Comparison of ENCODE assay signal across 19 cellular contexts in genomic region chr7:7702826-7703225, GRCh38. TPM values are rescaled to one million over a fixed set of nuclear protein-coding genes. Genes with fewer than 3 reads are reported as not detected.
DNase-seq lines count a peak whose midpoint lies in the region; ATAC-seq and TF ChIP-seq lines count a peak whose summit lies in the region.
"Had no signal": no experiment of that assay in that cellular context is flagged by ENCODE, and none has a peak within 500 bp of the region (broad histone marks: within the 10 kb centered on the region; RNA-seq: fewer than 3 reads in every experiment).

No MANE protein-coding gene starts in this region.

- peak overlapping the region; percentile 30 for H3K4me2 ChIP-seq in GM23248 (ENCODE audit: unreplicated experiment)

- H3K9me2 ChIP-seq in GM23248 (ENCODE audit: insufficient read depth), result no peaks in the 10 kb centered on the region

- no peaks in the 10 kb centered on the region for H3K27me3 ChIP-seq in GM23248 (replicated peaks; ENCODE audit: insufficient read depth)

- H3K4me3 ChIP-seq in GM23248, result no peak overlapping the region
- H3K4me3 ChIP-seq: K562, lung had no signal

- ATAC-seq in WTC11 (no peak), GM19455 (IDR thresholded peaks at IDR 0.05; ENCODE audit: unreplicated experiment) (no peak)
- ATAC-seq: activated CD4-positive, alpha-beta T cell treated with anti-CD3 and anti-CD28 coated beads for 36 hours; K562; natural killer cell treated with Interleukin-12 subunit alpha and Interleukin-12 subunit beta and Interleukin-15 and Interleukin-18, amount 100 ng/mL, for 72 hours had no signal

- H3K36me3 Mint-ChIP-seq in WTC11 (no peaks in the 10 kb centered on the region), mesothelial cell of epicardium (no peaks in the 10 kb centered on the region)
- no peaks in the 10 kb centered on the region for H3K36me3 Mint-ChIP-seq in activated naive CD4-positive, alpha-beta T cell treated with anti-CD3 and anti-CD28 coated beads, Interleukin-2, amount 10 ng/mL, durations not matched to agents 7 days and 5 days
- H3K36me3 Mint-ChIP-seq: natural killer cell treated with Interleukin-12 subunit alpha and Interleukin-12 subunit beta and Interleukin-15 and Interleukin-18, amount 100 ng/mL, for 72 hours had no signal

- no peaks in the 10 kb centered on the region for H3K9me3 ChIP-seq in GM23248 (ENCODE audit: low read depth)

- no peaks in the 10 kb centered on the region for H3K79me2 ChIP-seq in GM23248 (ENCODE audit: insufficient read depth)

- 0 out of 2 replicates have a peak overlapping the region, but pooled peaks have one; percentile 6 for H2AFZ ChIP-seq in GM23248

- H3K27ac ChIP-seq in GM23248, result no peak overlapping the region

- CTCF ChIA-PET in WTC11 (lab: Charles Lee), result no interaction called here
- CTCF ChIA-PET in activated naive CD4-positive, alpha-beta T cell treated with anti-CD3 and anti-CD28 coated beads, Interleukin-2, amount 10 ng/mL, durations not matched to agents 7 days and 5 days (lab: Charles Lee), result no interaction called here

- peaks cover 7% of the 10 kb centered on the region; the same call in 1 of the 2 replicates for H3K9me3 Mint-ChIP-seq in WTC11
- no peaks in the 10 kb centered on the region for H3K9me3 Mint-ChIP-seq in mesothelial cell of epicardium
- H3K9me3 Mint-ChIP-seq in activated naive CD4-positive, alpha-beta T cell treated with anti-CD3 and anti-CD28 coated beads, Interleukin-2, amount 10 ng/mL, durations not matched to agents 7 days and 5 days, result no peaks in the 10 kb centered on the region
- H3K9me3 Mint-ChIP-seq: natural killer cell treated with Interleukin-12 subunit alpha and Interleukin-12 subunit beta and Interleukin-15 and Interleukin-18, amount 100 ng/mL, for 72 hours; stimulated activated naive CD8-positive, alpha-beta T cell treated with anti-CD3 and anti-CD28 coated beads, Interleukin-15, Interleukin-2, amounts not matched to agents 100 ng/mL and 50 ng/mL, for 24 hours had no signal

- no peaks in the 10 kb centered on the region for H3K36me3 ChIP-seq in GM23248 (ENCODE audit: low read depth)

- TF ChIP-seq CTCF in WTC11 (IDR thresholded peaks at IDR 0.05) (no peak), mesothelial cell of epicardium (IDR thresholded peaks at IDR 0.05; ENCODE audit: unreplicated experiment) (no peak)

- H3K27ac Mint-ChIP-seq in WTC11, result peak overlapping the region; percentile 23
- H3K27ac Mint-ChIP-seq in mesothelial cell of epicardium, result peak overlapping the region; percentile 65
- H3K27ac Mint-ChIP-seq in activated naive CD4-positive, alpha-beta T cell treated with anti-CD3 and anti-CD28 coated beads, Interleukin-2, amount 10 ng/mL, durations not matched to agents 7 days and 5 days, result no peak overlapping the region
- H3K27ac Mint-ChIP-seq: activated CD4-positive, alpha-beta T cell treated with anti-CD3 and anti-CD28 coated beads for 36 hours; B cell; natural killer cell treated with Interleukin-12 subunit alpha and Interleukin-12 subunit beta and Interleukin-15 and Interleukin-18, amount 100 ng/mL, for 72 hours; stimulated activated naive CD8-positive, alpha-beta T cell treated with anti-CD3 and anti-CD28 coated beads, Interleukin-15, Interleukin-2, amounts not matched to agents 100 ng/mL and 50 ng/mL, for 24 hours had no signal

- no peak overlapping the region for H3K4me3 Mint-ChIP-seq in WTC11
- H3K4me3 Mint-ChIP-seq in mesothelial cell of epicardium, result no peak overlapping the region
- no peak overlapping the region for H3K4me3 Mint-ChIP-seq in activated naive CD4-positive, alpha-beta T cell treated with anti-CD3 and anti-CD28 coated beads, Interleukin-2, amount 10 ng/mL, durations not matched to agents 7 days and 5 days
- H3K4me3 Mint-ChIP-seq: activated CD4-positive, alpha-beta T cell treated with anti-CD3 and anti-CD28 coated beads for 36 hours; B cell; natural killer cell treated with Interleukin-12 subunit alpha and Interleukin-12 subunit beta and Interleukin-15 and Interleukin-18, amount 100 ng/mL, for 72 hours; stimulated activated naive CD8-positive, alpha-beta T cell treated with anti-CD3 and anti-CD28 coated beads, Interleukin-15, Interleukin-2, amounts not matched to agents 100 ng/mL and 50 ng/mL, for 24 hours had no signal

- no peaks in the 10 kb centered on the region; the same call in 1 of the 2 replicates for H4K20me1 ChIP-seq in GM23248 (ENCODE audit: insufficient read depth)

- in situ Hi-C loops in GM23248 (cut with MboI), result no loop called here

- H3K4me1 Mint-ChIP-seq in WTC11 (peaks cover 27% of the 10 kb centered on the region), mesothelial cell of epicardium (peaks cover 43% of the 10 kb centered on the region)
- peaks cover 2% of the 10 kb centered on the region for H3K4me1 Mint-ChIP-seq in activated naive CD4-positive, alpha-beta T cell treated with anti-CD3 and anti-CD28 coated beads, Interleukin-2, amount 10 ng/mL, durations not matched to agents 7 days and 5 days

- H3F3A ChIP-seq in GM23248 (ENCODE audit: insufficient read depth), result 0 out of 2 replicates have a peak, but pooled peaks cover 2% of the 10 kb centered on the region

- H3K4me1 ChIP-seq in GM23248 (ENCODE audit: insufficient read depth), result peaks cover 16% of the 10 kb centered on the region

- no peaks in the 10 kb centered on the region for H3K27me3 Mint-ChIP-seq in WTC11 (ENCODE audit: low read depth)
- no peaks in the 10 kb centered on the region for H3K27me3 Mint-ChIP-seq in mesothelial cell of epicardium (ENCODE audit: low read depth)
- H3K27me3 Mint-ChIP-seq in activated naive CD4-positive, alpha-beta T cell treated with anti-CD3 and anti-CD28 coated beads, Interleukin-2, amount 10 ng/mL, durations not matched to agents 7 days and 5 days, result no peaks in the 10 kb centered on the region
- H3K27me3 Mint-ChIP-seq: activated CD4-positive, alpha-beta T cell treated with anti-CD3 and anti-CD28 coated beads for 36 hours; B cell; natural killer cell treated with Interleukin-12 subunit alpha and Interleukin-12 subunit beta and Interleukin-15 and Interleukin-18, amount 100 ng/mL, for 72 hours; stimulated activated naive CD8-positive, alpha-beta T cell treated with anti-CD3 and anti-CD28 coated beads, Interleukin-15, Interleukin-2, amounts not matched to agents 100 ng/mL and 50 ng/mL, for 24 hours had no signal

- DNase-seq in AG20443 (ENCODE audit: low spot score) (peak; percentile 66), GM23248 (peak; percentile 69), WTC11 (ENCODE audit: low spot score) (no peak), mesothelial cell of epicardium (ENCODE audit: low spot score in 2 of 2, unreplicated experiment in 2 of 2) (no peak), SIG-M5 treated with dmso at 0.1 percent for 504 hours (lab: John Stamatoyannopoulos, UW; ENCODE audit: unreplicated experiment) (no peak), NCI-H524 treated with DMSO at 0.1 percent for 48 hours (lab: John Stamatoyannopoulos, UW) (no peak)
- no peak for DNase-seq in activated naive CD4-positive, alpha-beta T cell treated with anti-CD3 and anti-CD28 coated beads, Interleukin-2, amount 10 ng/mL, durations not matched to agents 7 days and 5 days
- DNase-seq: activated CD4-positive, alpha-beta T cell treated with anti-CD3 and anti-CD28 coated beads for 36 hours; activated CD8-positive, alpha-beta memory T cell treated with anti-CD3 and anti-CD28 coated beads, Interleukin-2, amount 50 U/mL, for 4 hours; activated naive CD4-positive, alpha-beta T cell treated with Interleukin-2 at 50 U/mL for 16 hours; SIG-M5; stimulated activated CD4-positive, alpha-beta T cell treated with anti-CD3 and anti-CD28 coated beads, Interleukin-15, amount 100 ng/mL, for 24 hours; T1000 had no signal

- 4 to 11% methylated on average over 4 of the region's 4 CpGs for WGBS in GM23248 (ENCODE audit: low coverage in 1 of 2, low lambda C conversion rate in 2 of 2, missing lambda C conversion rate in 2 of 2), 2 experiments

- H3K9ac ChIP-seq in GM23248, result no peak overlapping the region; the same call in 1 of the 2 replicates

- POLR2A ChIA-PET in WTC11 (lab: Charles Lee), result no interaction called here

TF ChIP-seq in WTC11, 78 proteins besides CTCF, POLR2A, EP300 and RAD21:
- TF ChIP-seq JUN (CRISPR knock-in tag; IDR thresholded peaks at IDR 0.05) (no peak), FOXP1 (CRISPR knock-in tag; IDR thresholded peaks at IDR 0.05; ENCODE audit: borderline replicate concordance) (no peak), GRHL2 (CRISPR knock-in tag; IDR thresholded peaks at IDR 0.05; ENCODE audit: insufficient replicate concordance, severe bottlenecking) (no peak)

RNA-seq across cellular contexts. Expression of gene RPA3, which starts 15.6 kb away (rescaled TPM):
- 5.8 and 16.3 TPM in 2 replicates for total RNA-seq in GM23248 (2014; rRNA removed; shearing (Covaris generic))
- 71.8 and 78.7 TPM in 2 replicates for polyA plus RNA-seq in GM23248 (2016; fragmentation: Nextera tagmentation; extraction: Ambion mirVana)
- 97.8 to 119 TPM (median 110 TPM) in 3 replicates for total RNA-seq in WTC11 (2021)
- total RNA-seq in mesothelial cell of epicardium, result 20.5 to 22.9 TPM (median 22.2 TPM) in 3 replicates

Comparison
In these comparisons a context has a peak if more than half of its experiments do, and no peak if none do; other contexts are left out.
1. DNase-seq: peak in AG20443 (single experiment) and GM23248 (single experiment); none in WTC11 (single experiment), mesothelial cell of epicardium (0 of 2), SIG-M5 treated with dmso at 0.1 percent for 504 hours (single experiment), activated naive CD4-positive, alpha-beta T cell treated with anti-CD3 and anti-CD28 coated beads, Interleukin-2, amount 10 ng/mL, durations not matched to agents 7 days and 5 days (single experiment) and NCI-H524 treated with DMSO at 0.1 percent for 48 hours (single experiment).